Comparison of ENCODE assay signal across 10 cellular contexts in genomic region chr15:100920516-100921135, GRCh38. TPM values are rescaled to one million over a fixed set of nuclear protein-coding genes. Genes with fewer than 3 reads are reported as not detected.
DNase-seq lines count a peak whose midpoint lies in the region; ATAC-seq, FAIRE-seq and TF ChIP-seq lines count a peak whose summit lies in the region.
"Had no signal": no experiment of that assay in that cellular context is flagged by ENCODE, and none has a peak within 500 bp of the region (broad histone marks: within the 10 kb centered on the region; RNA-seq: fewer than 3 reads in every experiment).

No MANE protein-coding gene starts in this region.

- no peak overlapping the region for H2AFZ ChIP-seq in astrocyte (ENCODE audit: low read depth, low read length)

- peaks cover 3% of the 10 kb centered on the region for H4K20me1 ChIP-seq in astrocyte (ENCODE audit: insufficient read depth, low read length)

- H3K27me3 ChIP-seq in astrocyte (ENCODE audit: insufficient read depth, low read length): peaks cover 12% of the 10 kb centered on the region
- peaks cover 3 to 14% (median 11%) of the 10 kb centered on the region in 3 donors for H3K27me3 ChIP-seq in gastrocnemius medialis
- H3K27me3 ChIP-seq: foreskin keratinocyte had no signal

- H3K4me2 ChIP-seq in astrocyte (ENCODE audit: low read length): peak overlapping the region; percentile 94

- H3K9me3 ChIP-seq in astrocyte (ENCODE audit: insufficient read depth, low read depth, low read length) (no peaks in the 10 kb centered on the region), gastrocnemius medialis (no peaks in the 10 kb centered on the region)

- intact Hi-C loops in gastrocnemius medialis (cut with DNase I; ENCODE audit: low total_unique reads): no loop called here

- DNase-seq in GM12865 (ENCODE audit: low read depth) (peak; percentile 47), astrocyte (ENCODE audit: low read depth) (no peak), nephron progenitor cell (no peak), 8988T (no peak), caudate nucleus (lab: John Stamatoyannopoulos, UW) (no peak), gastrocnemius medialis (no peak), NOMO-1 treated with DMSO at 0.1 percent for 48 hours (lab: John Stamatoyannopoulos, UW; ENCODE audit: unreplicated experiment) (no peak)
- DNase-seq: activated naive CD4-positive, alpha-beta T cell treated with anti-CD3 and anti-CD28 coated beads, Interleukin-2, amount 50 U/mL, for 16 hours; foreskin keratinocyte had no signal

- in situ Hi-C loops in gastrocnemius medialis (cut with MboI; ENCODE audit: low sequenced_read_pairs in 4 of 4): loop anchor here in 3 of 4 donors (10.0 to 25.0 kb wide), 2 partner anchors 84 to 342 kb away; partner anchors contain the start of gene CHSY1 (in 2 of the 3)

- no peak overlapping the region for H3K9ac ChIP-seq in astrocyte (ENCODE audit: low read length)

- TF ChIP-seq CTCF in GM12865 (IDR thresholded peaks at IDR 0.05; ENCODE audit: insufficient read depth, low read depth, low read length, missing control alignments) (no peak), astrocyte (IDR thresholded peaks at IDR 0.05; ENCODE audit: insufficient read depth, low read depth, low read length) (no peak), nephron progenitor cell (IDR thresholded peaks at IDR 0.05) (no peak), gastrocnemius medialis (IDR thresholded peaks at IDR 0.05 in 4 of 5, conservative IDR thresholded peaks at IDR 0.05 in 1 of 5) (no peak)

- peaks cover 7% of the 10 kb centered on the region for H3K4me1 ChIP-seq in astrocyte (ENCODE audit: insufficient read depth, low read length)
- no peaks in the 10 kb centered on the region for H3K4me1 ChIP-seq in gastrocnemius medialis

- H3K36me3 Mint-ChIP-seq in astrocyte (ENCODE audit: low read depth, unreplicated experiment) (no peaks in the 10 kb centered on the region), nephron progenitor cell (ENCODE audit: low read depth) (no peaks in the 10 kb centered on the region)

- H3K79me2 ChIP-seq in astrocyte (ENCODE audit: insufficient read depth, low read length): no peaks in the 10 kb centered on the region

- H3K27ac Mint-ChIP-seq in astrocyte (ENCODE audit: unreplicated experiment): no peak overlapping the region
- no peak overlapping the region for H3K27ac Mint-ChIP-seq in nephron progenitor cell

- FAIRE-seq in astrocyte (lab: Jason Lieb, UNC): no peak

- H3K27me3 Mint-ChIP-seq in astrocyte (ENCODE audit: low read depth, unreplicated experiment): peaks cover 62% of the 10 kb centered on the region
- peaks cover 85% of the 10 kb centered on the region for H3K27me3 Mint-ChIP-seq in nephron progenitor cell (ENCODE audit: low read depth, poor library complexity)

- H3K9me3 Mint-ChIP-seq in astrocyte (ENCODE audit: unreplicated experiment) (no peaks in the 10 kb centered on the region), nephron progenitor cell (no peaks in the 10 kb centered on the region)

- no peaks in the 10 kb centered on the region for H3K36me3 ChIP-seq in astrocyte (ENCODE audit: insufficient read depth, low read length)
- H3K36me3 ChIP-seq in gastrocnemius medialis: no peaks in the 10 kb centered on the region

- H3K4me3 Mint-ChIP-seq in astrocyte (ENCODE audit: unreplicated experiment): peak overlapping the region; percentile 36
- H3K4me3 Mint-ChIP-seq in nephron progenitor cell: peak overlapping the region; percentile 74

- no peak overlapping the region for H3K27ac ChIP-seq in astrocyte (ENCODE audit: low read depth, low read length)
- H3K27ac ChIP-seq in caudate nucleus (ENCODE audit: low read depth, low read length): no peak overlapping the region
- no peak overlapping the region for H3K27ac ChIP-seq in gastrocnemius medialis

- H3K4me1 Mint-ChIP-seq in astrocyte (ENCODE audit: low read depth, unreplicated experiment): no peaks in the 10 kb centered on the region
- peaks cover 5% of the 10 kb centered on the region for H3K4me1 Mint-ChIP-seq in nephron progenitor cell

- H3K4me3 ChIP-seq in GM12865 (ENCODE audit: low read depth, low read length): peak overlapping the region; percentile 88
- no peak overlapping the region for H3K4me3 ChIP-seq in astrocyte (ENCODE audit: insufficient read depth, low read depth, low read length)
- no peak overlapping the region for H3K4me3 ChIP-seq in gastrocnemius medialis

- TF ChIP-seq POLR2A in gastrocnemius medialis (IDR thresholded peaks at IDR 0.05): no peak

- ATAC-seq in HG02885 (IDR thresholded peaks at IDR 0.05; ENCODE audit: poor library complexity, unreplicated experiment) (peak; percentile 17), gastrocnemius medialis (no peak)

RNA-seq across cellular contexts. Expression of gene LRRK1, which starts 1.5 kb away (rescaled TPM):
- 0.41 and 0.65 TPM in 2 replicates for total RNA-seq in astrocyte
- 1 to 10 TPM in 3 of 4 donors, under 1 TPM in 1; 0.87 to 5.6 (median 1.7) TPM for total RNA-seq in gastrocnemius medialis

RNA-seq across cellular contexts. Expression of gene ALDH1A3, which starts 41.0 kb away (rescaled TPM):
- total RNA-seq in astrocyte (0.55 and 0.95 TPM in 2 replicates), gastrocnemius medialis (10 to 100 TPM in 2 of 4 donors, 1 to 10 TPM in 2; 5.8 to 33.9 (median 15.1) TPM)
